In genomic region chr10:72044417-72045041, GRCh38 we compare ENCODE assay signal across 10 cellular contexts. TPM values are rescaled to one million over a fixed set of nuclear protein-coding genes. Genes with fewer than 3 reads are reported as not detected.
DNase-seq lines count a peak whose midpoint lies in the region; ATAC-seq and TF ChIP-seq lines count a peak whose summit lies in the region.
"Had no signal": no experiment of that assay in that cellular context is flagged by ENCODE, and none has a peak within 500 bp of the region (broad histone marks: within the 10 kb centered on the region; RNA-seq: fewer than 3 reads in every experiment).

No MANE protein-coding gene starts in this region.

- TF ChIP-seq POLR2A in esophagus squamous epithelium (IDR thresholded peaks at IDR 0.05) (no peak), uterus (IDR thresholded peaks at IDR 0.05) (peak in 1 of 2 donors; percentile 21)

- H3K4me1 ChIP-seq in esophagus squamous epithelium: peaks cover 7 to 27% (median 10%) of the 10 kb centered on the region in 3 donors
- H3K4me1 ChIP-seq in mucosa of stomach (ENCODE audit: control insufficient read depth, insufficient read depth, low read length): peaks cover 5% of the 10 kb centered on the region
- no peaks in the 10 kb centered on the region for H3K4me1 ChIP-seq in uterus

- H3K9me3 ChIP-seq in esophagus squamous epithelium (no peaks in the 10 kb centered on the region), mucosa of stomach (ENCODE audit: control insufficient read depth, low read length) (no peaks in the 10 kb centered on the region), uterus (no peaks in the 10 kb centered on the region)

- peak overlapping the region; percentile 43 to 83 (median 70) for H3K27ac ChIP-seq in esophagus squamous epithelium
- peak overlapping the region in 1 of 2 donors; percentile 36 for H3K27ac ChIP-seq in uterus
- H3K27ac ChIP-seq: 22Rv1 had no signal

- H3K27me3 ChIP-seq in esophagus squamous epithelium: no peaks in the 10 kb centered on the region
- H3K27me3 ChIP-seq in mucosa of stomach (ENCODE audit: control insufficient read depth, insufficient read depth, low read length): peaks cover 2% of the 10 kb centered on the region
- H3K27me3 ChIP-seq in uterus: no peaks in the 10 kb centered on the region

- TF ChIP-seq CTCF in esophagus squamous epithelium (IDR thresholded peaks at IDR 0.05) (peak in 4 of 6 experiments; percentile 22 to 34 (median 28)), uterus (IDR thresholded peaks at IDR 0.05) (peak; percentile 57 to 86 (median 70))

- no peak overlapping the region for H3K4me3 ChIP-seq in esophagus squamous epithelium
- H3K4me3 ChIP-seq in mucosa of stomach (ENCODE audit: low read length): no peak overlapping the region
- H3K4me3 ChIP-seq in uterus: no peak overlapping the region

- peak overlapping the region; percentile 28 for H3K9ac ChIP-seq in mucosa of stomach (ENCODE audit: low read length)

- DNase-seq in DMS53 (lab: John Stamatoyannopoulos, UW) (peak; percentile 21), DMS53 treated with DMSO at 0.1 percent for 48 hours (lab: John Stamatoyannopoulos, UW; ENCODE audit: unreplicated experiment) (no peak), esophagus squamous epithelium (lab: John Stamatoyannopoulos, UW) (no peak), uterus (peak; percentile 54 to 61), SKM-1 treated with dmso at 0.1 percent for 144 hours (lab: John Stamatoyannopoulos, UW; ENCODE audit: unreplicated experiment) (no peak), NCI-H1436 (lab: John Stamatoyannopoulos, UW) (no peak)
- DNase-seq: activated naive CD4-positive, alpha-beta T cell had no signal

- intact Hi-C loops in esophagus squamous epithelium (cut with DNase I): loop anchor here (5.0 kb wide), 3 partner anchors 87 to 178 kb away; no protein-coding TSS in a partner anchor
- intact Hi-C loops in uterus (cut with DNase I; ENCODE audit: low total_unique reads): loop anchor here (5.0 to 10.0 kb wide), 2 partner anchors 150 to 293 kb away; no protein-coding TSS in a partner anchor

- H3K36me3 ChIP-seq in esophagus squamous epithelium: no peaks in the 10 kb centered on the region
- no peaks in the 10 kb centered on the region for H3K36me3 ChIP-seq in mucosa of stomach (ENCODE audit: control insufficient read depth, insufficient read depth, low read length)
- H3K36me3 ChIP-seq in uterus: no peaks in the 10 kb centered on the region

- 36 to 50% methylated on average over 8 to 10 of the region's 17 CpGs for WGBS in esophagus squamous epithelium, 2 donors

- ATAC-seq in HG03175 (IDR thresholded peaks at IDR 0.05; ENCODE audit: unreplicated experiment): no peak

RNA-seq across cellular contexts. Expression of gene SPOCK2, which starts 43.8 kb away (rescaled TPM):
- 1 to 10 TPM; 2.6 to 8.1 (median 5.0) TPM for total RNA-seq in esophagus squamous epithelium
- total RNA-seq in uterus: 10 to 100 TPM in 1 of 4 donors, 1 to 10 TPM in 3; 1.8 to 18.7 (median 4.5) TPM

Comparison
In these comparisons a context has a peak if more than half of its experiments do, and no peak if none do; other contexts are left out.
1. DNase-seq: peak in DMS53 (single experiment) and uterus (2 of 2); none in DMS53 treated with DMSO at 0.1 percent for 48 hours (single experiment), esophagus squamous epithelium (single experiment), SKM-1 treated with dmso at 0.1 percent for 144 hours (single experiment) and NCI-H1436 (single experiment).